In the genomic region with DNA sequence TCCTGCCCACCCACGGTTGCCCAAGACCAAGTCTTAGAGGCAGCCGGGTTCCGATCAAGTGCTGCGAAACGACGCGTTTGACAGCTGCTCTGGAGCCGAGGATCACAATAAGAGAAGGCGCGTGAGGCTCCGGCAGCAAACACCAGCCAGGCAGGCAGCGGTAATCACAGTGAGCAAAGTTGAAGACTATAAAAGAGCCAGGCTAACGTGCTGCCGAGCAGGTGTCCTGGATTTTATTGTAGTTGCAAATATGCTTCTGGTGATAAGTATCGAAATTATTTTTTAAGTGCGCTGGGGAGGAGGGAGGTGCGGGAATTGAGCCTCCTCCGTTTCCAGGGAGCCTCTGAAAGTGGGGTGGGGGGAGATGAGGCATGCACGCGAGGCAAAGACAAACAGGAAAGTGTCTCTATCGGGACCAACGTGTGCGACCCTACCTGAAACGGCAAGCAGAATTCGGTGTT, we compare ENCODE assay signal across 9 cellular contexts. TPM values are rescaled to one million over a fixed set of nuclear protein-coding genes. Genes with fewer than 3 reads are reported as not detected.
DNase-seq lines count a peak whose midpoint lies in the region; ATAC-seq and TF ChIP-seq lines count a peak whose summit lies in the region.
"Had no signal": no experiment of that assay in that cellular context is flagged by ENCODE, and none has a peak within 500 bp of the region (broad histone marks: within the 10 kb centered on the region; RNA-seq: fewer than 3 reads in every experiment).

No MANE protein-coding gene starts in this region.

- H3K4me1 Mint-ChIP-seq in activated CD4-positive, alpha-beta T cell treated with anti-CD3 and anti-CD28 coated beads for 36 hours = peaks cover 11% of the 10 kb centered on the region
- H3K4me1 Mint-ChIP-seq in effector memory CD8-positive, alpha-beta T cell (ENCODE audit: low read depth in 2 of 2) = peaks cover 5 to 7% of the 10 kb centered on the region in 2 donors

- H3K4me1 ChIP-seq in mammary epithelial cell (ENCODE audit: insufficient read depth, low read length) (peaks cover 8% of the 10 kb centered on the region), lower lobe of right lung (peaks cover 4% of the 10 kb centered on the region), tibial artery (peaks cover 0 to 21% (median 17%) of the 10 kb centered on the region in 4 donors)

- H3K9ac ChIP-seq in mammary epithelial cell (ENCODE audit: insufficient read depth, low read length) = no peak overlapping the region

- in situ Hi-C loops in mammary epithelial cell (cut with MboI; ENCODE audit: low sequenced_read_pairs in 2 of 2) = no loop called here

- 0% methylated on average over 16 of the region's 25 CpGs for WGBS in mammary epithelial cell (ENCODE audit: low coverage, missing lambda C conversion rate)

- BruUV-seq in mammary epithelial cell (replicated peaks; lab: Mats Ljungman, UMichigan) = no TSS peak

- DNase-seq in activated CD4-positive, alpha-beta T cell treated with anti-CD3 and anti-CD28 coated beads for 36 hours = no peak
- no peak for DNase-seq in activated CD4-positive, alpha-beta T cell treated with anti-CD3 and anti-CD28 coated beads, Interleukin-2, amount 50 U/mL, for 4 hours
- DNase-seq in mammary epithelial cell (peak; percentile 30), lower lobe of right lung (no peak), tibial artery (no peak), KG1 (lab: John Stamatoyannopoulos, UW) (no peak)
- no peak for DNase-seq in effector memory CD8-positive, alpha-beta T cell

- ATAC-seq in activated CD4-positive, alpha-beta T cell treated with anti-CD3 and anti-CD28 coated beads for 36 hours = no peak
- ATAC-seq in lower lobe of right lung = no peak
- ATAC-seq in GM19328 (IDR thresholded peaks at IDR 0.05; ENCODE audit: unreplicated experiment) = no peak
- no peak for ATAC-seq in effector memory CD8-positive, alpha-beta T cell (replicated peaks)

- peak overlapping the region; percentile 75 for H2AFZ ChIP-seq in mammary epithelial cell (ENCODE audit: low read depth, low read length)

- CTCF ChIA-PET in activated CD4-positive, alpha-beta T cell treated with anti-CD3 and anti-CD28 coated beads for 36 hours (lab: Charles Lee) = no interaction called here
- CTCF ChIA-PET in mammary epithelial cell (lab: Charles Lee; ENCODE audit: low non-redundant PET) = no interaction called here

- no peaks in the 10 kb centered on the region for H3K9me3 Mint-ChIP-seq in activated CD4-positive, alpha-beta T cell treated with anti-CD3 and anti-CD28 coated beads for 36 hours (ENCODE audit: low read depth)
- H3K9me3 Mint-ChIP-seq in effector memory CD8-positive, alpha-beta T cell = peaks cover 3 to 13% of the 10 kb centered on the region in 2 donors

- H3K4me3 ChIP-seq in mammary epithelial cell (replicated peaks in 1 of 3; ENCODE audit: insufficient read depth in 1 of 3, low read depth in 2 of 3, low read length in 3 of 3) (peak overlapping the region; percentile 32 to 45 (median 37)), lower lobe of right lung (peak overlapping the region; percentile 17), tibial artery (peak overlapping the region; percentile 37 to 51)

- H3K4me2 ChIP-seq in mammary epithelial cell (ENCODE audit: insufficient read depth, low read depth, low read length) = peak overlapping the region; percentile 76

- peak overlapping the region; percentile 26 for H3K4me3 Mint-ChIP-seq in activated CD4-positive, alpha-beta T cell treated with anti-CD3 and anti-CD28 coated beads for 36 hours
- H3K4me3 Mint-ChIP-seq in effector memory CD8-positive, alpha-beta T cell = peak overlapping the region in 1 of 2 donors; percentile 55

- TF ChIP-seq CTCF in mammary epithelial cell (conservative IDR thresholded peaks at IDR 0.05 in 1 of 2, IDR thresholded peaks at IDR 0.05 in 1 of 2; ENCODE audit: extremely low read depth in 1 of 2, insufficient read depth in 1 of 2, low read depth in 1 of 2, low read length in 2 of 2) (no peak), lower lobe of right lung (IDR thresholded peaks at IDR 0.05) (no peak), tibial artery (IDR thresholded peaks at IDR 0.05) (no peak)

- no peaks in the 10 kb centered on the region for H3K79me2 ChIP-seq in mammary epithelial cell (ENCODE audit: insufficient read depth, low read length)

- no peaks in the 10 kb centered on the region for H4K20me1 ChIP-seq in mammary epithelial cell (ENCODE audit: insufficient read depth, low read length)

- intact Hi-C loops in activated CD4-positive, alpha-beta T cell treated with anti-CD3 and anti-CD28 coated beads for 36 hours (cut with DNase I, micrococcal nuclease) = no loop called here
- intact Hi-C loops in mammary epithelial cell (cut with micrococcal nuclease) = no loop called here
- intact Hi-C loops in lower lobe of right lung (cut with DNase I) = no loop called here
- intact Hi-C loops in tibial artery (cut with DNase I; ENCODE audit: low total_unique reads) = no loop called here

- H3K36me3 ChIP-seq in mammary epithelial cell (ENCODE audit: insufficient read depth, low read length) (no peaks in the 10 kb centered on the region), lower lobe of right lung (no peaks in the 10 kb centered on the region), tibial artery (no peaks in the 10 kb centered on the region)

- H3K9me3 ChIP-seq in mammary epithelial cell (replicated peaks; ENCODE audit: insufficient read depth, low read length) (no peaks in the 10 kb centered on the region), lower lobe of right lung (no peaks in the 10 kb centered on the region), tibial artery (no peaks in the 10 kb centered on the region)

- POLR2A ChIA-PET in activated CD4-positive, alpha-beta T cell treated with anti-CD3 and anti-CD28 coated beads for 36 hours (lab: Charles Lee) = no interaction called here

- dilution Hi-C loops in mammary epithelial cell (cut with HindIII; ENCODE audit: low sequenced_read_pairs) = no loop called here

- H3K27ac ChIP-seq in mammary epithelial cell (ENCODE audit: insufficient read depth, low read depth, low read length) (no peak overlapping the region), lower lobe of right lung (no peak overlapping the region), tibial artery (no peak overlapping the region)

- peaks cover 31% of the 10 kb centered on the region for H3K27me3 Mint-ChIP-seq in activated CD4-positive, alpha-beta T cell treated with anti-CD3 and anti-CD28 coated beads for 36 hours
- H3K27me3 Mint-ChIP-seq in effector memory CD8-positive, alpha-beta T cell = peaks cover 24 to 30% of the 10 kb centered on the region in 2 donors

- H3K27me3 ChIP-seq in mammary epithelial cell (ENCODE audit: insufficient read depth, low read length) = peaks cover 42% of the 10 kb centered on the region
- peaks cover 30% of the 10 kb centered on the region for H3K27me3 ChIP-seq in lower lobe of right lung (ENCODE audit: low read depth)
- peaks cover 0 to 31% of the 10 kb centered on the region in 2 donors for H3K27me3 ChIP-seq in tibial artery

- no peak overlapping the region for H3K27ac Mint-ChIP-seq in activated CD4-positive, alpha-beta T cell treated with anti-CD3 and anti-CD28 coated beads for 36 hours
- no peak overlapping the region for H3K27ac Mint-ChIP-seq in effector memory CD8-positive, alpha-beta T cell

- no peaks in the 10 kb centered on the region for H3K36me3 Mint-ChIP-seq in activated CD4-positive, alpha-beta T cell treated with anti-CD3 and anti-CD28 coated beads for 36 hours (ENCODE audit: low read depth)
- no peaks in the 10 kb centered on the region for H3K36me3 Mint-ChIP-seq in effector memory CD8-positive, alpha-beta T cell (ENCODE audit: insufficient read depth)

RNA-seq across cellular contexts. Expression of a gene that starts 0.6 kb away (rescaled TPM):
- not detected for total RNA-seq in activated CD4-positive, alpha-beta T cell treated with anti-CD3 and anti-CD28 coated beads for 36 hours
- total RNA-seq in mammary epithelial cell (not detected), lower lobe of right lung (0.32 TPM)
- 0.05 TPM for polyA plus RNA-seq in mammary epithelial cell
- polyA minus RNA-seq in mammary epithelial cell = not detected
- polyA plus RNA-seq: liver had no signal
